In genomic region chr9:120490888-120491595, GRCh38 we compare ENCODE assay signal across 9 cellular contexts.
DNase-seq lines count a peak whose midpoint lies in the region; ATAC-seq and TF ChIP-seq lines count a peak whose summit lies in the region.
"Had no signal": no experiment of that assay in that cellular context is flagged by ENCODE, and none has a peak within 500 bp of the region (broad histone marks: within the 10 kb centered on the region; RNA-seq: fewer than 3 reads in every experiment).

No MANE protein-coding gene starts in this region.

- 91 to 96% methylated on average over 2 to 5 of the region's 5 CpGs for WGBS in endodermal cell (ENCODE audit: insufficient coverage in 1 of 2, insufficient read length in 1 of 2), 2 experiments

- no peak overlapping the region for H3K27ac ChIP-seq in endodermal cell (ENCODE audit: low read depth, low read length)
- H3K27ac ChIP-seq in A673 (ENCODE audit: low read depth, low read length, poor library complexity, severe bottlenecking), result no peak overlapping the region

- intact Hi-C loops in A673 (cut with micrococcal nuclease; ENCODE audit: unreplicated experiment), result no loop called here

- H3K4me1 ChIP-seq in endodermal cell (ENCODE audit: control insufficient read depth, insufficient read depth, low read length) (no peaks in the 10 kb centered on the region), BE2C (no peaks in the 10 kb centered on the region), A673 (ENCODE audit: insufficient read depth, low read length, poor library complexity, severe bottlenecking) (no peaks in the 10 kb centered on the region)

- ATAC-seq in GM19468 (IDR thresholded peaks at IDR 0.05; ENCODE audit: extremely low read depth, unreplicated experiment), result peak; percentile 87
- peak; percentile 97 for ATAC-seq in HG03432 (IDR thresholded peaks at IDR 0.05; ENCODE audit: unreplicated experiment)

- H3K9me3 Mint-ChIP-seq in endodermal cell, result peaks cover 5% of the 10 kb centered on the region
- no peaks in the 10 kb centered on the region for H3K9me3 Mint-ChIP-seq in activated T-cell treated with anti-CD3 and anti-CD28 coated beads, Interleukin-2, amount 50 U/mL, for 24 hours

- H3K36me3 ChIP-seq in endodermal cell (ENCODE audit: control insufficient read depth, insufficient read depth, low read length) (peaks cover 61% of the 10 kb centered on the region), BE2C (peaks cover 46% of the 10 kb centered on the region), A673 (ENCODE audit: insufficient read depth, low read length, poor library complexity, severe bottlenecking) (peaks cover 40% of the 10 kb centered on the region)

- H3K4me3 Mint-ChIP-seq in endodermal cell, result no peak overlapping the region
- H3K4me3 Mint-ChIP-seq in activated T-cell treated with anti-CD3 and anti-CD28 coated beads, Interleukin-2, amount 50 U/mL, for 24 hours, result no peak overlapping the region

- H3K27me3 Mint-ChIP-seq in endodermal cell (ENCODE audit: insufficient read depth), result no peaks in the 10 kb centered on the region
- H3K27me3 Mint-ChIP-seq in activated T-cell treated with anti-CD3 and anti-CD28 coated beads, Interleukin-2, amount 50 U/mL, for 24 hours, result no peaks in the 10 kb centered on the region

- POLR2A ChIA-PET in A673 (lab: Charles Lee; ENCODE audit: low non-redundant PET), result no interaction called here

- H3K27ac Mint-ChIP-seq in endodermal cell, result no peak overlapping the region
- no peak overlapping the region for H3K27ac Mint-ChIP-seq in activated T-cell treated with anti-CD3 and anti-CD28 coated beads, Interleukin-2, amount 50 U/mL, for 24 hours

- peaks cover 60% of the 10 kb centered on the region for H3K36me3 Mint-ChIP-seq in endodermal cell (ENCODE audit: low read depth)
- peaks cover 65% of the 10 kb centered on the region for H3K36me3 Mint-ChIP-seq in activated T-cell treated with anti-CD3 and anti-CD28 coated beads, Interleukin-2, amount 50 U/mL, for 24 hours (ENCODE audit: low read depth)

- H3K4me1 Mint-ChIP-seq in endodermal cell, result no peaks in the 10 kb centered on the region
- H3K4me1 Mint-ChIP-seq in activated T-cell treated with anti-CD3 and anti-CD28 coated beads, Interleukin-2, amount 50 U/mL, for 24 hours (ENCODE audit: low read depth), result no peaks in the 10 kb centered on the region

- DNase-seq in CD1c-positive myeloid dendritic cell (ENCODE audit: extremely low spot score) (peak; percentile 36), endodermal cell (peak; percentile 22), cerebellum (ENCODE audit: low spot score) (no peak), BE2C (no peak), A673 (ENCODE audit: low spot score) (no peak)
- DNase-seq in activated T-cell treated with anti-CD3 and anti-CD28 coated beads, Interleukin-2, amount 50 U/mL, for 24 hours, result no peak
- DNase-seq: stimulated activated CD4-positive, alpha-beta T cell treated with anti-CD3 and anti-CD28 coated beads, Interleukin-15, amount 100 ng/mL, for 24 hours had no signal

- H3K9ac ChIP-seq in endodermal cell (ENCODE audit: extremely low read depth, low read length, poor library complexity, severe bottlenecking), result no peak overlapping the region

- BruUV-seq in A673 (replicated peaks; lab: Mats Ljungman, UMichigan), result no TSS peak

- H3K27me3 ChIP-seq in endodermal cell (ENCODE audit: control insufficient read depth, insufficient read depth, low read length, poor library complexity, severe bottlenecking), result no peaks in the 10 kb centered on the region
- H3K27me3 ChIP-seq in BE2C, result no peaks in the 10 kb centered on the region
- H3K27me3 ChIP-seq in A673 (replicated peaks; ENCODE audit: insufficient read depth, low read depth, low read length, poor library complexity), result no peaks in the 10 kb centered on the region

- CTCF ChIA-PET in A673 (lab: Charles Lee), result no interaction called here

- H3K9me3 ChIP-seq in endodermal cell (ENCODE audit: control insufficient read depth, low read length) (peaks cover 5% of the 10 kb centered on the region), BE2C (no peaks in the 10 kb centered on the region), A673 (ENCODE audit: low read depth, low read length, poor library complexity, severe bottlenecking) (no peaks in the 10 kb centered on the region)

- H3K4me3 ChIP-seq in endodermal cell (ENCODE audit: low read length), result no peak overlapping the region
- H3K4me3 ChIP-seq in BE2C (ENCODE audit: low read depth, low read length), result no peak overlapping the region
- H3K4me3 ChIP-seq in A673 (ENCODE audit: low read depth, low read length, poor library complexity, severe bottlenecking), result no peak overlapping the region

- TF ChIP-seq CTCF in endodermal cell (conservative IDR thresholded peaks at IDR 0.05), result peak; percentile 35
- no peak for TF ChIP-seq CTCF in BE2C (IDR thresholded peaks at IDR 0.05; ENCODE audit: low read depth, low read length)
- no peak for TF ChIP-seq CTCF in A673 (conservative IDR thresholded peaks at IDR 0.05; ENCODE audit: low read depth, low read length)

Comparison
In these comparisons a context has a peak if more than half of its experiments do, and no peak if none do; other contexts are left out.
1. DNase-seq: peak in CD1c-positive myeloid dendritic cell (single experiment) and endodermal cell (single experiment); none in cerebellum (single experiment), activated T-cell treated with anti-CD3 and anti-CD28 coated beads, Interleukin-2, amount 50 U/mL, for 24 hours (single experiment), BE2C (single experiment) and A673 (single experiment).